17 cellular contexts compared by ENCODE assay signal in the genomic region with DNA sequence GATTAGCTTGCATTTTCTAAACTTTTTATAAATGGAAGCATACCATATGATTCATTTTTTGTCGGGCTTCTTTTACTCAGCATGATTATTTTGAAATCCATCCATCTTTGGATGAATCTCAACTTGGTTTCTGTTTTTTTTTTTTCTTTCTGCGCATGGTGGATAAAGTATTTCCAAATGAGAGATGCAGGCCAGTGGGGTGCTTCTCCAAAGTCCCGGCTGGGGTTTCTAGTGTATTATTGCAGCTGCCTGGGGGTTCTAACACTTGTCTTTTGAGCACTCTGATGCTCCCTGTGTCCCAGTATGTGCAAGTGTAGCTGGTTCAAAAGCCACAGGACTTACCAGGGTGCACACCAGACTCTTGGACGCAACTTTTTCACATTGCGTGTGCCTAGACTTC.
"Had no signal": no experiment of that assay in that cellular context is flagged by ENCODE, and none has a peak within 500 bp of the region (broad histone marks: within the 10 kb centered on the region; RNA-seq: fewer than 3 reads in every experiment).

No MANE protein-coding gene starts in this region.

- DNase-seq: activated CD4-positive, alpha-beta T cell treated with anti-CD3 and anti-CD28 coated beads, Interleukin-2, amount 50 U/mL, for 4 hours; activated effector memory CD4-positive, alpha-beta T cell treated with anti-CD3 and anti-CD28 coated beads, Interleukin-2, amount 50 U/mL, for 16 hours; activated T-cell treated with anti-CD3 and anti-CD28 coated beads, Interleukin-2, amount 50 U/mL, for 4 hours; effector CD4-positive, alpha-beta T cell; glutamatergic neuron; left cardiac atrium; naive thymus-derived CD4-positive, alpha-beta T cell; stimulated activated CD4-positive, alpha-beta T cell treated with anti-CD3 and anti-CD28 coated beads, Interleukin-4, amount 100 ng/mL, for 4 hours; stomach; SW 1271; thyroid gland had no signal

- H3K4me1 ChIP-seq: thyroid gland had no signal

- H3K4me3 ChIP-seq: lung, stomach, thyroid gland, uterus had no signal

- H3K9me3 Mint-ChIP-seq: activated T-cell treated with anti-CD3 and anti-CD28 coated beads, Interleukin-2, amount 50 U/mL, for 4 hours had no signal

- H3K4me3 Mint-ChIP-seq: activated naive CD8-positive, alpha-beta T cell; activated T-cell treated with anti-CD3 and anti-CD28 coated beads, Interleukin-2, amount 50 U/mL, for 4 hours; naive thymus-derived CD4-positive, alpha-beta T cell had no signal

- H3K27me3 ChIP-seq: neutrophil, thyroid gland, uterus had no signal

- H3K27ac ChIP-seq: neutrophil, thyroid gland, uterus had no signal

- H3K27ac Mint-ChIP-seq: activated naive CD8-positive, alpha-beta T cell; naive thymus-derived CD4-positive, alpha-beta T cell had no signal

- FAIRE-seq: colon had no signal

- ATAC-seq: activated CD4-positive, CD25-positive, alpha-beta regulatory T cell treated with anti-CD3 and anti-CD28 coated beads, Interleukin-2, amount 50 U/mL, for 24 hours; activated T-cell treated with anti-CD3 and anti-CD28 coated beads, Interleukin-2, amount 50 U/mL, for 4 hours had no signal

- H3K36me3 Mint-ChIP-seq: activated naive CD8-positive, alpha-beta T cell had no signal

- H3K36me3 ChIP-seq: neutrophil, stomach, thyroid gland, uterus had no signal

- H3K9me3 ChIP-seq: neutrophil, stomach, thyroid gland, uterus had no signal
